In the genomic region with DNA sequence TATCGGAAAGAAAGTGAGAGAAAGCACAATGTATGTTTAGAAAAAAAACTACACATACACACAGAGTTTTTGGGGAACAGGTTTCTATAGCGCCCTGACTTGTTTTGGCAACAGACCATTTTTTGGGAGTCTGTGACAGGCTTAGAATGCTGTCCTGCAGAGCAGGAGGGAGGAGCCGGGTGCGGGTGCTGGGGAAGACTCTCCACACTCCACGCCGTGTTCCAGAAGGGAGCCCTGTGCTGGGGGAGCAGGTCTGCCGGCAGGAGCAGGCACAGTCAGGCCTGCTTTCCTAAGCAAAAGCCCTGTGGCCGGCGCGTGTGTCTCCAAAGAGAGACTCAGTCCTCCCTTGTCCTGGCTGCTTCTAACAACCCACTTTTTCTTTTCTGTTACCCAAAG, we compare ENCODE assay signal across 11 cellular contexts. TPM values are rescaled to one million over a fixed set of nuclear protein-coding genes. Genes with fewer than 3 reads are reported as not detected.
DNase-seq lines count a peak whose midpoint lies in the region; ATAC-seq and TF ChIP-seq lines count a peak whose summit lies in the region.
"Had no signal": no experiment of that assay in that cellular context is flagged by ENCODE, and none has a peak within 500 bp of the region (broad histone marks: within the 10 kb centered on the region; RNA-seq: fewer than 3 reads in every experiment).

No MANE protein-coding gene starts in this region.

- H3K9me3 Mint-ChIP-seq in neural progenitor cell, result no peaks in the 10 kb centered on the region
- no peaks in the 10 kb centered on the region for H3K9me3 Mint-ChIP-seq in stimulated activated effector memory CD8-positive, alpha-beta T cell treated with anti-CD3 and anti-CD28 coated beads, Interleukin-12 subunit alpha, Interleukin-12 subunit beta, amount 100 ng/mL, for 72 hours
- no peaks in the 10 kb centered on the region for H3K9me3 Mint-ChIP-seq in activated naive CD8-positive, alpha-beta T cell treated with anti-CD3 and anti-CD28 coated beads, Interleukin-2, amount 50 U/mL, for 24 hours

- H3K36me3 ChIP-seq in adrenal gland (replicated peaks in 1 of 2), result peaks cover 0 to 21% of the 10 kb centered on the region in 2 donors
- H3K36me3 ChIP-seq in neural progenitor cell, result no peaks in the 10 kb centered on the region
- H3K36me3 ChIP-seq in upper lobe of right lung, result peaks cover 41% of the 10 kb centered on the region
- H3K36me3 ChIP-seq in brain microvascular endothelial cell (replicated peaks), result no peaks in the 10 kb centered on the region

- no peak overlapping the region for H2AFZ ChIP-seq in neural progenitor cell (replicated peaks)

- no peak overlapping the region for H3K4me2 ChIP-seq in neural progenitor cell

- no peaks in the 10 kb centered on the region for H3K36me3 Mint-ChIP-seq in neural progenitor cell
- H3K36me3 Mint-ChIP-seq in stimulated activated effector memory CD8-positive, alpha-beta T cell treated with anti-CD3 and anti-CD28 coated beads, Interleukin-12 subunit alpha, Interleukin-12 subunit beta, amount 100 ng/mL, for 72 hours, result no peaks in the 10 kb centered on the region
- H3K36me3 Mint-ChIP-seq in activated naive CD8-positive, alpha-beta T cell treated with anti-CD3 and anti-CD28 coated beads, Interleukin-2, amount 50 U/mL, for 24 hours (ENCODE audit: low read depth), result no peaks in the 10 kb centered on the region

- ATAC-seq in foreskin keratinocyte (peak; percentile 23), upper lobe of right lung (peak; percentile 24)
- ATAC-seq in stimulated activated effector memory CD8-positive, alpha-beta T cell treated with anti-CD3 and anti-CD28 coated beads, Interleukin-12 subunit alpha, Interleukin-12 subunit beta, amount 100 ng/mL, for 72 hours, result no peak
- no peak for ATAC-seq in activated naive CD8-positive, alpha-beta T cell treated with anti-CD3 and anti-CD28 coated beads, Interleukin-2, amount 50 U/mL, for 24 hours

- no peaks in the 10 kb centered on the region for H3K9me3 ChIP-seq in adrenal gland (replicated peaks in 1 of 3)
- no peaks in the 10 kb centered on the region for H3K9me3 ChIP-seq in neural progenitor cell (ENCODE audit: low read depth)
- no peaks in the 10 kb centered on the region for H3K9me3 ChIP-seq in upper lobe of right lung
- H3K9me3 ChIP-seq: SJSA1 had no signal

- no peak overlapping the region for H3K4me3 Mint-ChIP-seq in neural progenitor cell
- H3K4me3 Mint-ChIP-seq in stimulated activated effector memory CD8-positive, alpha-beta T cell treated with anti-CD3 and anti-CD28 coated beads, Interleukin-12 subunit alpha, Interleukin-12 subunit beta, amount 100 ng/mL, for 72 hours, result no peak overlapping the region
- H3K4me3 Mint-ChIP-seq in activated naive CD8-positive, alpha-beta T cell treated with anti-CD3 and anti-CD28 coated beads, Interleukin-2, amount 50 U/mL, for 24 hours, result no peak overlapping the region

- H4K20me1 ChIP-seq in neural progenitor cell (ENCODE audit: low read depth), result no peaks in the 10 kb centered on the region

- intact Hi-C loops in adrenal gland (cut with DNase I) (no loop called here), upper lobe of right lung (cut with DNase I) (no loop called here)

- H3F3A ChIP-seq in neural progenitor cell (ENCODE audit: low read depth), result peaks cover 6% of the 10 kb centered on the region

- TF ChIP-seq CTCF in adrenal gland (IDR thresholded peaks at IDR 0.05), result no peak
- TF ChIP-seq CTCF in foreskin keratinocyte (conservative IDR thresholded peaks at IDR 0.05), result no peak
- no peak for TF ChIP-seq CTCF in neural progenitor cell (IDR thresholded peaks at IDR 0.05)
- TF ChIP-seq CTCF in upper lobe of right lung (IDR thresholded peaks at IDR 0.05), result no peak
- TF ChIP-seq CTCF in brain microvascular endothelial cell (IDR thresholded peaks at IDR 0.05; ENCODE audit: low read depth, low read length, missing control alignments), result no peak

- H3K27ac Mint-ChIP-seq in neural progenitor cell, result peak overlapping the region; percentile 12
- no peak overlapping the region for H3K27ac Mint-ChIP-seq in stimulated activated effector memory CD8-positive, alpha-beta T cell treated with anti-CD3 and anti-CD28 coated beads, Interleukin-12 subunit alpha, Interleukin-12 subunit beta, amount 100 ng/mL, for 72 hours
- H3K27ac Mint-ChIP-seq in activated naive CD8-positive, alpha-beta T cell treated with anti-CD3 and anti-CD28 coated beads, Interleukin-2, amount 50 U/mL, for 24 hours, result no peak overlapping the region

- H3K4me1 ChIP-seq in adrenal gland (replicated peaks in 1 of 2) (peaks cover 65 to 91% of the 10 kb centered on the region in 2 donors), foreskin keratinocyte (peaks cover 68% of the 10 kb centered on the region), neural progenitor cell (peaks cover 36% of the 10 kb centered on the region), upper lobe of right lung (peaks cover 84% of the 10 kb centered on the region)

- peaks cover 7% of the 10 kb centered on the region for H3K27me3 Mint-ChIP-seq in neural progenitor cell (ENCODE audit: insufficient read depth, low read depth)
- no peaks in the 10 kb centered on the region for H3K27me3 Mint-ChIP-seq in activated naive CD8-positive, alpha-beta T cell treated with anti-CD3 and anti-CD28 coated beads, Interleukin-2, amount 50 U/mL, for 24 hours

- WGBS in adrenal gland, 4 donors, result 61 to 77% (median 69%) methylated on average over 10 of the region's 10 CpGs

- no peak overlapping the region for H3K9ac ChIP-seq in neural progenitor cell

- DNase-seq in adrenal gland (peak in 1 of 7 donors; percentile 38), foreskin keratinocyte (no peak), neural progenitor cell (ENCODE audit: low spot score) (no peak), upper lobe of right lung (peak; percentile 76), brain microvascular endothelial cell (no peak), anterior cingulate cortex (lab: John Stamatoyannopoulos, UW) (no peak)
- no peak for DNase-seq in stimulated activated effector memory CD8-positive, alpha-beta T cell treated with anti-CD3 and anti-CD28 coated beads, Interleukin-12 subunit alpha, Interleukin-12 subunit beta, amount 100 ng/mL, for 72 hours (ENCODE audit: low spot score in 2 of 2)
- no peak for DNase-seq in activated naive CD8-positive, alpha-beta T cell treated with anti-CD3 and anti-CD28 coated beads, Interleukin-2, amount 50 U/mL, for 24 hours
- DNase-seq: activated CD4-positive, alpha-beta T cell treated with anti-CD3 and anti-CD28 coated beads, Interleukin-2, amount 50 U/mL, for 4 hours; DND-41 had no signal

- no peak for TF ChIP-seq POLR2A in adrenal gland (IDR thresholded peaks at IDR 0.05)

- no peaks in the 10 kb centered on the region for H3K79me2 ChIP-seq in neural progenitor cell (ENCODE audit: low read depth)

- H3K27me3 ChIP-seq in adrenal gland, result no peaks in the 10 kb centered on the region
- H3K27me3 ChIP-seq in foreskin keratinocyte, result no peaks in the 10 kb centered on the region
- H3K27me3 ChIP-seq in neural progenitor cell, result no peaks in the 10 kb centered on the region
- H3K27me3 ChIP-seq in upper lobe of right lung, result no peaks in the 10 kb centered on the region
- H3K27me3 ChIP-seq in brain microvascular endothelial cell (replicated peaks), result no peaks in the 10 kb centered on the region
- H3K27me3 ChIP-seq: SJSA1 had no signal

- in situ Hi-C loops in brain microvascular endothelial cell (cut with HindIII; ENCODE audit: low pct_ligation_motif_present, low sequenced_read_pairs), result no loop called here

- H3K27ac ChIP-seq in adrenal gland (peak overlapping the region; percentile 25 to 95 (median 85)), foreskin keratinocyte (peak overlapping the region; percentile 99), neural progenitor cell (no peak overlapping the region), upper lobe of right lung (peak overlapping the region; percentile 76), brain microvascular endothelial cell (no peak overlapping the region)
- H3K27ac ChIP-seq: SJSA1 had no signal

- H3K4me1 Mint-ChIP-seq in neural progenitor cell, result peaks cover 76% of the 10 kb centered on the region
- H3K4me1 Mint-ChIP-seq in stimulated activated effector memory CD8-positive, alpha-beta T cell treated with anti-CD3 and anti-CD28 coated beads, Interleukin-12 subunit alpha, Interleukin-12 subunit beta, amount 100 ng/mL, for 72 hours, result peaks cover 16% of the 10 kb centered on the region
- H3K4me1 Mint-ChIP-seq in activated naive CD8-positive, alpha-beta T cell treated with anti-CD3 and anti-CD28 coated beads, Interleukin-2, amount 50 U/mL, for 24 hours, result peaks cover 23% of the 10 kb centered on the region

- no peak overlapping the region for H3K4me3 ChIP-seq in adrenal gland
- no peak overlapping the region for H3K4me3 ChIP-seq in neural progenitor cell
- peak overlapping the region; percentile 2 for H3K4me3 ChIP-seq in upper lobe of right lung
- H3K4me3 ChIP-seq in brain microvascular endothelial cell (ENCODE audit: low read depth, low read length), result no peak overlapping the region
- H3K4me3 ChIP-seq: SJSA1 had no signal

RNA-seq across cellular contexts. Expression of a gene that starts 26.5 kb away (rescaled TPM):
- total RNA-seq in adrenal gland (100 to 1,000 TPM; 165 to 461 (median 322) TPM), foreskin keratinocyte (577 and 589 TPM in 2 replicates), neural progenitor cell (ENCODE audit: low replicate concordance) (3.1 and 3.6 TPM in 2 replicates), upper lobe of right lung (445 TPM)
- polyA plus RNA-seq in adrenal gland (100 to 1,000 TPM in 2 of 3 donors, 10 to 100 TPM in 1; 66.3 to 244 (median 139) TPM), foreskin keratinocyte (620 and 648 TPM in 2 replicates)

Comparison
In these comparisons a context has a peak if more than half of its experiments do, and no peak if none do; other contexts are left out.
1. H3K27ac ChIP-seq: peak in adrenal gland (5 of 5), foreskin keratinocyte (single experiment) and upper lobe of right lung (single experiment); none in neural progenitor cell (single experiment) and brain microvascular endothelial cell (single experiment).
2. ATAC-seq: peak in foreskin keratinocyte (single experiment) and upper lobe of right lung (single experiment); none in stimulated activated effector memory CD8-positive, alpha-beta T cell treated with anti-CD3 and anti-CD28 coated beads, Interleukin-12 subunit alpha, Interleukin-12 subunit beta, amount 100 ng/mL, for 72 hours (single experiment) and activated naive CD8-positive, alpha-beta T cell treated with anti-CD3 and anti-CD28 coated beads, Interleukin-2, amount 50 U/mL, for 24 hours (single experiment).
3. RNA of a gene that starts 26.5 kb away (total RNA-seq): 577 to 589 TPM in foreskin keratinocyte, 445 TPM in upper lobe of right lung (single experiment) and 165 to 461 TPM in adrenal gland; 3.1 to 3.6 TPM in neural progenitor cell; every median in the first group is over 10 times any median in the second.